27 cellular contexts compared by ENCODE assay signal in the genomic region with DNA sequence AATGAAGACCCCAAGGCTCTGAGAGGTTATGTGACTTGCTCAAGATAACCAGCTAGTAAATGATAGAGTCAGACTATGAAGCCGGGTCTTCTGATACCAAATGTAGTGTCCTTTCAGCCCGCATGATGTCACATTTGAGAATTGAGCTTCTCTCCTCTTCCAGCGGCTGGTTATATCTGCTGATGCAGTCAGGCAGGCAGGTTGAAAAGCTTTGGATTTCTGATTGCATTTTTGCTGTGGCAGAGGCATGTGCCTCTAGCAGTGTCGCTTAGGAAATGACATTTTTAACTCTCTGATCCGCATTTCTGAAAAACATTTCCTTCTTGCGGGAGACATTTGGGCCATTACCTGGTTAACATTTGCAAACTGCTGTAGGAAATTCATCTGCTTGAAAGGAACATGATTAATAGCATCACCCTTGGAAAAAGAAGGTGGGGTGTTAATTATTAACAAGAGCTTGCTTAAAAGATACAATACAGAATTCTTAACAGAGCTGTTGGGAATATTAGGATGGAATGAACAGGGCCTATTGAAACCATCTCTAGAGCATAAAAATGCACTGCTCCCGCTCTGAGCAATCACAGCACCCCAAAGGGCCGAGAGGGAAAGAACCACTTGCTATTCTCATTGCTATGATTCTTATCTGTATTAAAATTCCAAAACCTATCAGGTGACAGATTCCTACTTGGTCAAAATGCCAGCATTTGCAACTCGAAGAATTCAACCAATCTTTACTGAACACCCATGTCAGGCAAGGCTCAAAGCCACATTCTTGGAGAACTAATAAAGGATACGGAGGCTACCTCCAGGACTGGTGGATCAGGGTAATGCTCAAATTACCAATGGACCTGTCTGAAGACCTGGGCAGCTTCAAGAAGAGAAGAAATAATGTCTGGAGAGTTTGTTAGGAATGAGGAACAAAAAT. TPM values are rescaled to one million over a fixed set of nuclear protein-coding genes. Genes with fewer than 3 reads are reported as not detected.
"Had no signal": no experiment of that assay in that cellular context is flagged by ENCODE, and none has a peak within 500 bp of the region (broad histone marks: within the 10 kb centered on the region; RNA-seq: fewer than 3 reads in every experiment).

No MANE protein-coding gene starts in this region.

- H3K9me2 ChIP-seq: SK-N-SH had no signal

- H3K9me3 ChIP-seq: breast epithelium, esophagus squamous epithelium, heart right ventricle, prostate gland, sigmoid colon, SK-N-SH, suprapubic skin, tibial artery had no signal

- H3K4me1 ChIP-seq: breast epithelium, esophagus squamous epithelium, heart right ventricle, prostate gland, sigmoid colon, suprapubic skin, tibial artery had no signal

- H3K27ac ChIP-seq: breast epithelium, epithelial cell of prostate, esophagus squamous epithelium, heart right ventricle, prostate gland, sigmoid colon, suprapubic skin, tibial artery had no signal

- H3K4me2 ChIP-seq: SK-N-SH, smooth muscle cell had no signal

- H3K36me3 ChIP-seq: breast epithelium, esophagus squamous epithelium, heart right ventricle, prostate gland, sigmoid colon, suprapubic skin, tibial artery had no signal

- DNase-seq: activated CD4-positive, alpha-beta memory T cell treated with anti-CD3 and anti-CD28 coated beads, Interleukin-2, amount 10 ng/mL, durations not matched to agents 7 days and 5 days; activated CD4-positive, alpha-beta T cell treated with anti-CD3 and anti-CD28 coated beads for 1 hour; activated CD4-positive, alpha-beta T cell treated with anti-CD3 and anti-CD28 coated beads, Interleukin-2, amount 10 ng/mL, durations not matched to agents 7 days and 5 days; activated CD8-positive, alpha-beta memory T cell treated with anti-CD3 and anti-CD28 coated beads, Interleukin-2, amount 50 U/mL, for 48 hours; activated gamma-delta T cell; activated naive CD8-positive, alpha-beta T cell treated with anti-CD3 and anti-CD28 coated beads, Interleukin-2, amount 50 U/mL, for 24 hours; activated T-cell treated with anti-CD3 and anti-CD28 coated beads, Interleukin-2, amount 50 U/mL, for 24 hours; amygdala; central memory CD4-positive, alpha-beta T cell; esophagus squamous epithelium; foreskin melanocyte; heart right ventricle; left colon; mammary epithelial cell; midbrain; sigmoid colon; SK-N-SH; stimulated activated naive CD4-positive, alpha-beta T cell; T-helper 2 cell; tibial artery had no signal

- H3K27me3 ChIP-seq: sigmoid colon had no signal

- H3K9ac ChIP-seq: SK-N-SH had no signal

- H3K4me3 ChIP-seq: breast epithelium, esophagus squamous epithelium, heart right ventricle, prostate gland, sigmoid colon, smooth muscle cell, suprapubic skin, tibial artery had no signal

RNA-seq across cellular contexts. Expression of a gene that starts 25.9 kb away (rescaled TPM):
- total RNA-seq: activated CD4-positive, alpha-beta memory T cell treated with anti-CD3 and anti-CD28 coated beads, Interleukin-2, amount 10 ng/mL, durations not matched to agents 7 days and 5 days; activated CD4-positive, alpha-beta T cell treated with anti-CD3 and anti-CD28 coated beads, Interleukin-2, amount 10 ng/mL, durations not matched to agents 7 days and 5 days; glomerular endothelial cell; mammary epithelial cell; natural killer cell treated with Interleukin-12 subunit alpha and Interleukin-12 subunit beta and Interleukin-15 and Interleukin-18, amount 100 ng/mL, for 72 hours; smooth muscle cell had no signal
- polyA plus RNA-seq: mammary epithelial cell, SK-N-SH, smooth muscle cell had no signal
